ENCODE assay signal across 10 cellular contexts in genomic region chr11:47918882-47919495, GRCh38.
DNase-seq lines count a peak whose midpoint lies in the region; ATAC-seq and TF ChIP-seq lines count a peak whose summit lies in the region.
"Had no signal": no experiment of that assay in that cellular context is flagged by ENCODE, and none has a peak within 500 bp of the region (broad histone marks: within the 10 kb centered on the region; RNA-seq: fewer than 3 reads in every experiment).

No MANE protein-coding gene starts in this region.

- TF ChIP-seq CTCF in MCF 10A (IDR thresholded peaks at IDR 0.05; ENCODE audit: unreplicated experiment) (no peak), breast epithelium (IDR thresholded peaks at IDR 0.05) (no peak), lower lobe of right lung (IDR thresholded peaks at IDR 0.05) (no peak)

- H3K27me3 Mint-ChIP-seq in MCF 10A (ENCODE audit: insufficient read depth, unreplicated experiment): no peaks in the 10 kb centered on the region
- H3K27me3 Mint-ChIP-seq in activated naive CD8-positive, alpha-beta T cell treated with anti-CD3 and anti-CD28 coated beads, Interleukin-2, amount 50 U/mL, for 24 hours: no peaks in the 10 kb centered on the region
- H3K27me3 Mint-ChIP-seq in activated naive CD4-positive, alpha-beta T cell treated with anti-CD3 and anti-CD28 coated beads for 36 hours (ENCODE audit: low read depth): no peaks in the 10 kb centered on the region

- H3K4me1 Mint-ChIP-seq in MCF 10A (ENCODE audit: insufficient read depth, unreplicated experiment): peaks cover 13% of the 10 kb centered on the region
- peaks cover 66% of the 10 kb centered on the region for H3K4me1 Mint-ChIP-seq in activated naive CD8-positive, alpha-beta T cell treated with anti-CD3 and anti-CD28 coated beads, Interleukin-2, amount 50 U/mL, for 24 hours
- peaks cover 54% of the 10 kb centered on the region for H3K4me1 Mint-ChIP-seq in activated naive CD4-positive, alpha-beta T cell treated with anti-CD3 and anti-CD28 coated beads for 36 hours (ENCODE audit: low read depth)

- peaks cover 6% of the 10 kb centered on the region for H3K36me3 Mint-ChIP-seq in MCF 10A (ENCODE audit: insufficient read depth, unreplicated experiment)
- no peaks in the 10 kb centered on the region for H3K36me3 Mint-ChIP-seq in activated naive CD8-positive, alpha-beta T cell treated with anti-CD3 and anti-CD28 coated beads, Interleukin-2, amount 50 U/mL, for 24 hours (ENCODE audit: low read depth)
- no peaks in the 10 kb centered on the region for H3K36me3 Mint-ChIP-seq in activated naive CD4-positive, alpha-beta T cell treated with anti-CD3 and anti-CD28 coated beads for 36 hours (ENCODE audit: low read depth)

- intact Hi-C loops in MCF 10A (cut with micrococcal nuclease) (no loop called here), breast epithelium (cut with DNase I; ENCODE audit: low total_unique reads) (no loop called here), lower lobe of right lung (cut with DNase I) (no loop called here)
- intact Hi-C loops in activated naive CD4-positive, alpha-beta T cell treated with anti-CD3 and anti-CD28 coated beads for 36 hours (cut with micrococcal nuclease): no loop called here

- H3K27me3 ChIP-seq in breast epithelium (no peaks in the 10 kb centered on the region), lower lobe of right lung (ENCODE audit: low read depth) (no peaks in the 10 kb centered on the region)

- H3K4me3 Mint-ChIP-seq in MCF 10A (ENCODE audit: unreplicated experiment): no peak overlapping the region
- H3K4me3 Mint-ChIP-seq in activated naive CD8-positive, alpha-beta T cell treated with anti-CD3 and anti-CD28 coated beads, Interleukin-2, amount 50 U/mL, for 24 hours: no peak overlapping the region
- H3K4me3 Mint-ChIP-seq in activated naive CD4-positive, alpha-beta T cell treated with anti-CD3 and anti-CD28 coated beads for 36 hours: no peak overlapping the region

- H3K4me1 ChIP-seq in breast epithelium: no peaks in the 10 kb centered on the region
- H3K4me1 ChIP-seq in lower lobe of right lung: peaks cover 69% of the 10 kb centered on the region

- no peak overlapping the region for H3K27ac ChIP-seq in breast epithelium
- peak overlapping the region; percentile 88 for H3K27ac ChIP-seq in lower lobe of right lung
- H3K27ac ChIP-seq: C4-2B had no signal

- H3K4me3 ChIP-seq in breast epithelium (no peak overlapping the region), lower lobe of right lung (no peak overlapping the region)

- BruUV-seq in MCF 10A (replicated peaks; lab: Mats Ljungman, UMichigan): no TSS peak

- no peak for TF ChIP-seq POLR2A in breast epithelium (IDR thresholded peaks at IDR 0.05)

- POLR2A ChIA-PET in MCF 10A (lab: Yijun Ruan, JAX): interaction anchor here (1.1 kb wide), 1 partner anchor 74 kb away, joined by 3 read pairs; no protein-coding TSS in a partner anchor

- CTCF ChIA-PET in MCF 10A (lab: Yijun Ruan, JAX): interaction anchor here (1.2 kb wide), 1 partner anchor 191 kb away, joined by 3 read pairs; no protein-coding TSS in a partner anchor
- CTCF ChIA-PET in activated naive CD4-positive, alpha-beta T cell treated with anti-CD3 and anti-CD28 coated beads for 36 hours (lab: Charles Lee): no interaction called here

- no peak for ATAC-seq in activated naive CD8-positive, alpha-beta T cell treated with anti-CD3 and anti-CD28 coated beads, Interleukin-2, amount 50 U/mL, for 24 hours
- no peak for ATAC-seq in lower lobe of right lung
- ATAC-seq in HG02642 (IDR thresholded peaks at IDR 0.05; ENCODE audit: poor library complexity, unreplicated experiment): no peak
- no peak for ATAC-seq in HG03045 (IDR thresholded peaks at IDR 0.05; ENCODE audit: unreplicated experiment)

- H3K9me3 ChIP-seq in breast epithelium: no peaks in the 10 kb centered on the region
- H3K9me3 ChIP-seq in lower lobe of right lung: no peaks in the 10 kb centered on the region

- H3K36me3 ChIP-seq in breast epithelium (no peaks in the 10 kb centered on the region), lower lobe of right lung (no peaks in the 10 kb centered on the region)

- no peak overlapping the region for H3K27ac Mint-ChIP-seq in MCF 10A (ENCODE audit: low read depth, unreplicated experiment)
- peak overlapping the region; percentile 53 for H3K27ac Mint-ChIP-seq in activated naive CD8-positive, alpha-beta T cell treated with anti-CD3 and anti-CD28 coated beads, Interleukin-2, amount 50 U/mL, for 24 hours
- H3K27ac Mint-ChIP-seq in activated naive CD4-positive, alpha-beta T cell treated with anti-CD3 and anti-CD28 coated beads for 36 hours: no peak overlapping the region

- DNase-seq in MCF 10A (ENCODE audit: unreplicated experiment) (peak; percentile 47), breast epithelium (ENCODE audit: low spot score in 2 of 2) (no peak), lower lobe of right lung (peak; percentile 20), germinal center (ENCODE audit: low spot score) (no peak)
- DNase-seq in activated naive CD8-positive, alpha-beta T cell treated with anti-CD3 and anti-CD28 coated beads, Interleukin-2, amount 50 U/mL, for 24 hours: no peak
- DNase-seq in activated naive CD4-positive, alpha-beta T cell treated with anti-CD3 and anti-CD28 coated beads for 36 hours: no peak
- DNase-seq: small intestine had no signal

- no peaks in the 10 kb centered on the region for H3K9me3 Mint-ChIP-seq in MCF 10A (ENCODE audit: unreplicated experiment)
- H3K9me3 Mint-ChIP-seq in activated naive CD8-positive, alpha-beta T cell treated with anti-CD3 and anti-CD28 coated beads, Interleukin-2, amount 50 U/mL, for 24 hours: no peaks in the 10 kb centered on the region
- no peaks in the 10 kb centered on the region for H3K9me3 Mint-ChIP-seq in activated naive CD4-positive, alpha-beta T cell treated with anti-CD3 and anti-CD28 coated beads for 36 hours

Comparison
In these comparisons a context has a peak if more than half of its experiments do, and no peak if none do; other contexts are left out.
1. DNase-seq: peak in MCF 10A (single experiment) and lower lobe of right lung (single experiment); none in breast epithelium (0 of 2), activated naive CD8-positive, alpha-beta T cell treated with anti-CD3 and anti-CD28 coated beads, Interleukin-2, amount 50 U/mL, for 24 hours (single experiment), activated naive CD4-positive, alpha-beta T cell treated with anti-CD3 and anti-CD28 coated beads for 36 hours (single experiment) and germinal center (single experiment).